Comparison of ENCODE assay signal across 40 cellular contexts in genomic region chr3:57350271-57350670, GRCh38. TPM values are rescaled to one million over a fixed set of nuclear protein-coding genes. Genes with fewer than 3 reads are reported as not detected.
"Had no signal": no experiment of that assay in that cellular context is flagged by ENCODE, and none has a peak within 500 bp of the region (broad histone marks: within the 10 kb centered on the region; RNA-seq: fewer than 3 reads in every experiment).

No MANE protein-coding gene starts in this region.

- H3K27me3 ChIP-seq: adrenal gland, ascending aorta, body of pancreas, brain microvascular endothelial cell, breast epithelium had no signal

- H3K27me3 Mint-ChIP-seq: activated naive CD4-positive, alpha-beta T cell treated with anti-CD3 and anti-CD28 coated beads, Interleukin-2, amount 10 ng/mL, durations not matched to agents 7 days and 5 days; activated naive CD8-positive, alpha-beta T cell; brain had no signal

- H3K27ac Mint-ChIP-seq: activated naive CD4-positive, alpha-beta T cell treated with anti-CD3 and anti-CD28 coated beads for 36 hours; activated naive CD4-positive, alpha-beta T cell treated with anti-CD3 and anti-CD28 coated beads, Interleukin-2, amount 10 ng/mL, durations not matched to agents 7 days and 5 days; activated naive CD4-positive, alpha-beta T cell treated with anti-CD3 and anti-CD28 coated beads, Interleukin-2, amount 50 U/mL, for 24 hours; activated naive CD4-positive, alpha-beta T cell treated with anti-CD3 and anti-CD28 coated beads, Interleukin-2, amount 50 U/mL, for 72 hours; activated naive CD8-positive, alpha-beta T cell; activated naive CD8-positive, alpha-beta T cell treated with anti-CD3 and anti-CD28 coated beads, Interleukin-2, amount 10 ng/mL, durations not matched to agents 7 days and 5 days; activated T-cell treated with anti-CD3 and anti-CD28 coated beads, Interleukin-2, amount 50 U/mL, for 24 hours; activated T-cell treated with anti-CD3 and anti-CD28 coated beads, Interleukin-2, amount 50 U/mL, for 72 hours; activated T-helper 1 cell treated with anti-CD3 and anti-CD28 coated beads, Interleukin-12 subunit alpha, Interleukin-12 subunit beta, Interleukin-2, Interleukin-4 antibody, amounts not matched to agents 30 ng/mL and 10 ng/mL and 1 ng/mL, durations not matched to agents 14 hours and 24 hours and 36 hours; activated T-helper 17 cell treated with anti-CD3 and anti-CD28 coated beads, Interleukin-2, amount 50 U/mL, for 72 hours; activated T-helper 2 cell treated with anti-CD3 and anti-CD28 coated beads, Interferon-gamma antibody, Interleukin-2, Interleukin-4, amounts not matched to agents 10 μg/mL and 5 μg/mL and 100 μg/mL, durations not matched to agents 14 hours and 24 hours and 36 hours; brain had no signal

- H3K4me3 Mint-ChIP-seq: activated naive CD4-positive, alpha-beta T cell treated with anti-CD3 and anti-CD28 coated beads for 36 hours; activated naive CD4-positive, alpha-beta T cell treated with anti-CD3 and anti-CD28 coated beads, Interleukin-2, amount 10 ng/mL, durations not matched to agents 7 days and 5 days; activated naive CD4-positive, alpha-beta T cell treated with anti-CD3 and anti-CD28 coated beads, Interleukin-2, amount 50 U/mL, for 24 hours; activated naive CD8-positive, alpha-beta T cell; activated naive CD8-positive, alpha-beta T cell treated with anti-CD3 and anti-CD28 coated beads, Interleukin-2, amount 10 ng/mL, durations not matched to agents 7 days and 5 days; activated T-cell treated with anti-CD3 and anti-CD28 coated beads, Interleukin-2, amount 50 U/mL, for 24 hours; activated T-cell treated with anti-CD3 and anti-CD28 coated beads, Interleukin-2, amount 50 U/mL, for 4 hours; activated T-cell treated with anti-CD3 and anti-CD28 coated beads, Interleukin-2, amount 50 U/mL, for 72 hours; activated T-helper 1 cell treated with anti-CD3 and anti-CD28 coated beads, Interleukin-12 subunit alpha, Interleukin-12 subunit beta, Interleukin-2, Interleukin-4 antibody, amounts not matched to agents 30 ng/mL and 10 ng/mL and 1 ng/mL, durations not matched to agents 14 hours and 24 hours and 36 hours; activated T-helper 17 cell treated with anti-CD3 and anti-CD28 coated beads, Interleukin-2, amount 50 U/mL, for 72 hours; brain; central memory CD8-positive, alpha-beta T cell had no signal

- H3K4me1 ChIP-seq: adrenal gland, ascending aorta, body of pancreas, breast epithelium had no signal

- DNase-seq: activated effector memory CD4-positive, alpha-beta T cell treated with anti-CD3 and anti-CD28 coated beads, Interleukin-2, amount 50 U/mL, for 16 hours; activated effector memory CD4-positive, alpha-beta T cell treated with Interleukin-2 at 50 U/mL for 16 hours; activated gamma-delta T cell; activated gamma-delta T cell treated with Interleukin-2 at 50 U/mL for 16 hours; activated naive CD4-positive, alpha-beta T cell; activated naive CD4-positive, alpha-beta T cell treated with anti-CD3 and anti-CD28 coated beads for 36 hours; activated naive CD4-positive, alpha-beta T cell treated with anti-CD3 and anti-CD28 coated beads, Interleukin-2, amount 10 ng/mL, durations not matched to agents 7 days and 5 days; activated naive CD4-positive, alpha-beta T cell treated with anti-CD3 and anti-CD28 coated beads, Interleukin-2, amount 50 U/mL, for 16 hours; activated naive CD4-positive, alpha-beta T cell treated with Interleukin-2 at 50 U/mL for 16 hours; activated naive CD8-positive, alpha-beta T cell treated with anti-CD3 and anti-CD28 coated beads, Interleukin-2, amount 10 ng/mL, durations not matched to agents 7 days and 5 days; activated T-cell treated with anti-CD3 and anti-CD28 coated beads for 4 hours; activated T-cell treated with anti-CD3 and anti-CD28 coated beads, Interleukin-2, amount 50 U/mL, for 1 hour; activated T-cell treated with anti-CD3 and anti-CD28 coated beads, Interleukin-2, amount 50 U/mL, for 24 hours; activated T-cell treated with anti-CD3 and anti-CD28 coated beads, Interleukin-2, amount 50 U/mL, for 4 hours; activated T-cell treated with anti-CD3 and anti-CD28 coated beads, Interleukin-2, amount 50 U/mL, for 48 hours; activated T-cell treated with anti-CD3 and anti-CD28 coated beads, Interleukin-2, amount 50 U/mL, for 72 hours; adrenal gland; amniotic stem cell; amygdala; anterior cingulate cortex; aorta; body of pancreas; brain microvascular endothelial cell; caudate nucleus; central memory CD4-positive, alpha-beta T cell; cerebellar nuclear complex had no signal

- ATAC-seq: activated naive CD4-positive, alpha-beta T cell treated with anti-CD3 and anti-CD28 coated beads, Interleukin-2, amount 50 U/mL, for 72 hours; activated T-cell treated with anti-CD3 and anti-CD28 coated beads, Interleukin-2, amount 50 U/mL, for 4 hours; activated T-cell treated with anti-CD3 and anti-CD28 coated beads, Interleukin-2, amount 50 U/mL, for 72 hours; activated T-helper 17 cell treated with anti-CD3 and anti-CD28 coated beads, Interleukin-2, amount 50 U/mL, for 72 hours; body of pancreas had no signal

- H3K27ac ChIP-seq: adrenal gland, ascending aorta, body of pancreas, brain microvascular endothelial cell, breast epithelium, cardiac muscle cell had no signal

- H3K9me3 ChIP-seq: adrenal gland, ascending aorta, body of pancreas, breast epithelium had no signal

- H3K4me3 ChIP-seq: adrenal gland, ascending aorta, body of pancreas, breast epithelium, cardiac muscle cell had no signal

- H3K36me3 ChIP-seq: adrenal gland, ascending aorta, brain microvascular endothelial cell, breast epithelium, cardiac muscle cell had no signal

- H3K36me3 Mint-ChIP-seq: activated naive CD4-positive, alpha-beta T cell treated with anti-CD3 and anti-CD28 coated beads, Interleukin-2, amount 10 ng/mL, durations not matched to agents 7 days and 5 days; activated naive CD4-positive, alpha-beta T cell treated with anti-CD3 and anti-CD28 coated beads, Interleukin-2, amount 50 U/mL, for 72 hours; activated naive CD8-positive, alpha-beta T cell; activated naive CD8-positive, alpha-beta T cell treated with anti-CD3 and anti-CD28 coated beads, Interleukin-2, amount 10 ng/mL, durations not matched to agents 7 days and 5 days; brain had no signal

- H3K9me3 Mint-ChIP-seq: activated naive CD4-positive, alpha-beta T cell treated with anti-CD3 and anti-CD28 coated beads for 36 hours; activated naive CD4-positive, alpha-beta T cell treated with anti-CD3 and anti-CD28 coated beads, Interleukin-2, amount 10 ng/mL, durations not matched to agents 7 days and 5 days; activated naive CD4-positive, alpha-beta T cell treated with anti-CD3 and anti-CD28 coated beads, Interleukin-2, amount 50 U/mL, for 24 hours; activated naive CD4-positive, alpha-beta T cell treated with anti-CD3 and anti-CD28 coated beads, Interleukin-2, amount 50 U/mL, for 72 hours; activated naive CD8-positive, alpha-beta T cell treated with anti-CD3 and anti-CD28 coated beads, Interleukin-2, amount 10 ng/mL, durations not matched to agents 7 days and 5 days; activated T-cell treated with anti-CD3 and anti-CD28 coated beads, Interleukin-2, amount 50 U/mL, for 24 hours; activated T-cell treated with anti-CD3 and anti-CD28 coated beads, Interleukin-2, amount 50 U/mL, for 4 hours; activated T-cell treated with anti-CD3 and anti-CD28 coated beads, Interleukin-2, amount 50 U/mL, for 72 hours; activated T-helper 1 cell treated with anti-CD3 and anti-CD28 coated beads, Interleukin-12 subunit alpha, Interleukin-12 subunit beta, Interleukin-2, Interleukin-4 antibody, amounts not matched to agents 30 ng/mL and 10 ng/mL and 1 ng/mL, durations not matched to agents 14 hours and 24 hours and 36 hours; activated T-helper 17 cell treated with anti-CD3 and anti-CD28 coated beads, Interleukin-2, amount 50 U/mL, for 72 hours; activated T-helper 2 cell treated with anti-CD3 and anti-CD28 coated beads, Interferon-gamma antibody, Interleukin-2, Interleukin-4, amounts not matched to agents 10 μg/mL and 5 μg/mL and 100 μg/mL, durations not matched to agents 14 hours and 24 hours and 36 hours; central memory CD8-positive, alpha-beta T cell had no signal

- H3K4me1 Mint-ChIP-seq: activated naive CD4-positive, alpha-beta T cell treated with anti-CD3 and anti-CD28 coated beads, Interleukin-2, amount 10 ng/mL, durations not matched to agents 7 days and 5 days; activated T-helper 17 cell treated with anti-CD3 and anti-CD28 coated beads, Interleukin-2, amount 50 U/mL, for 72 hours; brain; central memory CD8-positive, alpha-beta T cell had no signal

RNA-seq across cellular contexts. Expression of gene ASB14, which starts 57.8 kb away (rescaled TPM):
- total RNA-seq: activated naive CD4-positive, alpha-beta T cell treated with anti-CD3 and anti-CD28 coated beads for 36 hours; activated naive CD4-positive, alpha-beta T cell treated with anti-CD3 and anti-CD28 coated beads, Interleukin-2, amount 50 U/mL, for 72 hours; activated naive CD8-positive, alpha-beta T cell treated with anti-CD3 and anti-CD28 coated beads, Interleukin-2, amount 10 ng/mL, durations not matched to agents 7 days and 5 days; activated T-cell treated with anti-CD3 and anti-CD28 coated beads, Interleukin-2, amount 50 U/mL, for 4 hours; activated T-cell treated with anti-CD3 and anti-CD28 coated beads, Interleukin-2, amount 50 U/mL, for 72 hours; activated T-helper 1 cell treated with anti-CD3 and anti-CD28 coated beads, Interleukin-12 subunit alpha, Interleukin-12 subunit beta, Interleukin-2, Interleukin-4 antibody, amounts not matched to agents 30 ng/mL and 10 ng/mL and 1 ng/mL, durations not matched to agents 14 hours and 24 hours and 36 hours; activated T-helper 17 cell treated with anti-CD3 and anti-CD28 coated beads, Interleukin-2, amount 50 U/mL, for 72 hours; activated T-helper 2 cell treated with anti-CD3 and anti-CD28 coated beads, Interferon-gamma antibody, Interleukin-2, Interleukin-4, amounts not matched to agents 10 μg/mL and 5 μg/mL and 100 μg/mL, durations not matched to agents 14 hours and 24 hours and 36 hours; aorta; ascending aorta; astrocyte; body of pancreas; breast epithelium; bronchial epithelial cell; cardiac muscle cell had no signal
- polyA plus RNA-seq: adipose tissue, adrenal gland had no signal
